In the genomic region with DNA sequence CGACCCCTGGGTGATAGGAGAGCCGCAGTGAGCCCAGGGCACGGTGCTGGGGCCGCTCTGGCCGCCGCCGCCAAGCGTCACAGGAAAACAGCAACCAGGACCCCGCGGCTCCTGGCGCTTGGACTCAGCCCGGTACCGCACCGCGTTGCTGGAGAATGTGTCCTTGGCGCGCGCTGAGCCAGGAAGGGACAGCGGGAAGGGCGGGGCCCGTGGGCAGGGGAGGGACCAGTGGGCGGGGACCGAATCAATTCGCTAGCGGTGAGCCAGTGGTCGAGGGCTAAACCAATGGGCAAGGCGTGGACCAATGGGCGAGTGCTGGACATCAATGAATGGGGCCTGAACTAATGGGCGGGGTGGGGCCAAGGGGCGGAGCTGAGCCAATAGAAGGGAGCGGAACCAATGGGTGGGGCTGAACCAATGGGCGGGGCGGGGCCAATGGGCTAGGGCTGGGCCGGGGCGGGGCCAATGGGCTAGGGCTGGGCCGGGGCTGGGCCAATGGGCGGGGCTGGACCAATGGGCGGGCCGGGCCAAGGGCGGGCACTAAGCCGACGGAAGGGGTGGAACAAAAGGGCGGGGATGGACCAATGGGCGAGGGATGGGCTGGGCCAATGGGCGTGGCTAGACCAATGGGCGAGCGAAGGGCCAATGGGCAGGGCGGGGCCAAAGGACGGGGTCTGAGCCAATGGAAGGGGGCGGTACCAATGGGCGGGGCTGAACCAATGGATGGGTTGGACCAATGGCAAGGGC, we compare ENCODE assay signal across 1 cellular context.
A peak's percentile ranks its signal among the peaks of the same experiment; 100 is the strongest.
TF ChIP-seq lines count a peak whose summit lies in the region.

No MANE protein-coding gene starts in this region.

TF ChIP-seq in K562, 482 proteins besides CTCF, POLR2A, EP300 and RAD21 (continued from another document and continues in another):
- TF ChIP-seq, protein P1, sequence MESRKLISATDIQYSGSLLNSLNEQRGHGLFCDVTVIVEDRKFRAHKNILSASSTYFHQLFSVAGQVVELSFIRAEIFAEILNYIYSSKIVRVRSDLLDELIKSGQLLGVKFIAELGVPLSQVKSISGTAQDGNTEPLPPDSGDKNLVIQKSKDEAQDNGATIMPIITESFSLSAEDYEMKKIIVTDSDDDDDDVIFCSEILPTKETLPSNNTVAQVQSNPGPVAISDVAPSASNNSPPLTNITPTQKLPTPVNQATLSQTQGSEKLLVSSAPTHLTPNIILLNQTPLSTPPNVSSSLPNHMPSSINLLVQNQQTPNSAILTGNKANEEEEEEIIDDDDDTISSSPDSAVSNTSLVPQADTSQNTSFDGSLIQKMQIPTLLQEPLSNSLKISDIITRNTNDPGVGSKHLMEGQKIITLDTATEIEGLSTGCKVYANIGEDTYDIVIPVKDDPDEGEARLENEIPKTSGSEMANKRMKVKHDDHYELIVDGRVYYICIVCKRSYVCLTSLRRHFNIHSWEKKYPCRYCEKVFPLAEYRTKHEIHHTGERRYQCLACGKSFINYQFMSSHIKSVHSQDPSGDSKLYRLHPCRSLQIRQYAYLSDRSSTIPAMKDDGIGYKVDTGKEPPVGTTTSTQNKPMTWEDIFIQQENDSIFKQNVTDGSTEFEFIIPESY (CRISPR knock-in tag; IDR thresholded peaks at IDR 0.05), result no peak
- TF ChIP-seq, protein P2, sequence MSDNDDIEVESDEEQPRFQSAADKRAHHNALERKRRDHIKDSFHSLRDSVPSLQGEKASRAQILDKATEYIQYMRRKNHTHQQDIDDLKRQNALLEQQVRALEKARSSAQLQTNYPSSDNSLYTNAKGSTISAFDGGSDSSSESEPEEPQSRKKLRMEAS (CRISPR knock-in tag; IDR thresholded peaks at IDR 0.05), result peak; percentile 56; the same call in 1 of the 2 replicates
- TF ChIP-seq, protein P3, sequence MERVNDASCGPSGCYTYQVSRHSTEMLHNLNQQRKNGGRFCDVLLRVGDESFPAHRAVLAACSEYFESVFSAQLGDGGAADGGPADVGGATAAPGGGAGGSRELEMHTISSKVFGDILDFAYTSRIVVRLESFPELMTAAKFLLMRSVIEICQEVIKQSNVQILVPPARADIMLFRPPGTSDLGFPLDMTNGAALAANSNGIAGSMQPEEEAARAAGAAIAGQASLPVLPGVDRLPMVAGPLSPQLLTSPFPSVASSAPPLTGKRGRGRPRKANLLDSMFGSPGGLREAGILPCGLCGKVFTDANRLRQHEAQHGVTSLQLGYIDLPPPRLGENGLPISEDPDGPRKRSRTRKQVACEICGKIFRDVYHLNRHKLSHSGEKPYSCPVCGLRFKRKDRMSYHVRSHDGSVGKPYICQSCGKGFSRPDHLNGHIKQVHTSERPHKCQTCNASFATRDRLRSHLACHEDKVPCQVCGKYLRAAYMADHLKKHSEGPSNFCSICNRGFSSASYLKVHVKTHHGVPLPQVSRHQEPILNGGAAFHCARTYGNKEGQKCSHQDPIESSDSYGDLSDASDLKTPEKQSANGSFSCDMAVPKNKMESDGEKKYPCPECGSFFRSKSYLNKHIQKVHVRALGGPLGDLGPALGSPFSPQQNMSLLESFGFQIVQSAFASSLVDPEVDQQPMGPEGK (CRISPR knock-in tag; IDR thresholded peaks at IDR 0.05; ENCODE audit: borderline replicate concordance), result no peak
- TF ChIP-seq RUNX1 (IDR thresholded peaks at IDR 0.05; ENCODE audit: low read depth) (no peak), SMAD2 (IDR thresholded peaks at IDR 0.05; ENCODE audit: low read depth, low read length) (no peak), BCOR (IDR thresholded peaks at IDR 0.05) (no peak), HCFC1 (IDR thresholded peaks at IDR 0.05; ENCODE audit: low read depth, low read length) (peak; percentile 40; the same call in 1 of the 2 replicates), ZNF311 (CRISPR knock-in tag; IDR thresholded peaks at IDR 0.05) (no peak), STAG1 (CRISPR knock-in tag; IDR thresholded peaks at IDR 0.05; ENCODE audit: borderline replicate concordance) (no peak), FOXK1 (CRISPR knock-in tag; IDR thresholded peaks at IDR 0.05; ENCODE audit: borderline replicate concordance) (peak; percentile 10; the same call in 1 of the 2 replicates), NCOA1 (IDR thresholded peaks at IDR 0.05; ENCODE audit: low read depth) (no peak), CTBP1 (IDR thresholded peaks at IDR 0.05; ENCODE audit: borderline replicate concordance) (peak; percentile 63; the same call in 1 of the 2 replicates), FOXP1 (CRISPR knock-in tag; IDR thresholded peaks at IDR 0.05) (peak; percentile 74; the same call in 1 of the 2 replicates), TAL1 (IDR thresholded peaks at IDR 0.05) (no peak), TGIF2 (CRISPR knock-in tag; IDR thresholded peaks at IDR 0.05) (no peak), WHSC1 (IDR thresholded peaks at IDR 0.05; ENCODE audit: low read length) (no peak), ZC3H11A (IDR thresholded peaks at IDR 0.05; ENCODE audit: low read depth, low read length) (no peak), ZNF586 (CRISPR knock-in tag; conservative IDR thresholded peaks at IDR 0.05) (no peak), MAFF (IDR thresholded peaks at IDR 0.05; ENCODE audit: low read length) (no peak), NRF1 (conservative IDR thresholded peaks at IDR 0.05 in 1 of 2, IDR thresholded peaks at IDR 0.05 in 1 of 2) (peak in 1 of 2 experiments; percentile 19; a peak in 3 of 4 replicates), ZBED1 (IDR thresholded peaks at IDR 0.05) (peak; percentile 64; the same call in 1 of the 2 replicates), TEAD4 (IDR thresholded peaks at IDR 0.05; ENCODE audit: low read length) (peak; percentile 59), TEAD4 (CRISPR knock-in tag; IDR thresholded peaks at IDR 0.05; ENCODE audit: borderline replicate concordance) (peak; percentile 51; the same call in 1 of the 2 replicates), NCOA4 (IDR thresholded peaks at IDR 0.05; ENCODE audit: partially characterized antibody) (no peak), HLTF (IDR thresholded peaks at IDR 0.05) (no peak), TCF3 (CRISPR knock-in tag; IDR thresholded peaks at IDR 0.05) (no peak), GABPA (tag; conservative IDR thresholded peaks at IDR 0.05; ENCODE audit: low read depth) (peak; percentile 72), ETS2 (tag; IDR thresholded peaks at IDR 0.05; ENCODE audit: borderline replicate concordance, poor library complexity, severe bottlenecking) (no peak), CBFB (CRISPR knock-in tag; IDR thresholded peaks at IDR 0.05) (0 out of 2 replicates have a peak, but pooled peaks have one; percentile 54)
- TF ChIP-seq, protein P4, sequence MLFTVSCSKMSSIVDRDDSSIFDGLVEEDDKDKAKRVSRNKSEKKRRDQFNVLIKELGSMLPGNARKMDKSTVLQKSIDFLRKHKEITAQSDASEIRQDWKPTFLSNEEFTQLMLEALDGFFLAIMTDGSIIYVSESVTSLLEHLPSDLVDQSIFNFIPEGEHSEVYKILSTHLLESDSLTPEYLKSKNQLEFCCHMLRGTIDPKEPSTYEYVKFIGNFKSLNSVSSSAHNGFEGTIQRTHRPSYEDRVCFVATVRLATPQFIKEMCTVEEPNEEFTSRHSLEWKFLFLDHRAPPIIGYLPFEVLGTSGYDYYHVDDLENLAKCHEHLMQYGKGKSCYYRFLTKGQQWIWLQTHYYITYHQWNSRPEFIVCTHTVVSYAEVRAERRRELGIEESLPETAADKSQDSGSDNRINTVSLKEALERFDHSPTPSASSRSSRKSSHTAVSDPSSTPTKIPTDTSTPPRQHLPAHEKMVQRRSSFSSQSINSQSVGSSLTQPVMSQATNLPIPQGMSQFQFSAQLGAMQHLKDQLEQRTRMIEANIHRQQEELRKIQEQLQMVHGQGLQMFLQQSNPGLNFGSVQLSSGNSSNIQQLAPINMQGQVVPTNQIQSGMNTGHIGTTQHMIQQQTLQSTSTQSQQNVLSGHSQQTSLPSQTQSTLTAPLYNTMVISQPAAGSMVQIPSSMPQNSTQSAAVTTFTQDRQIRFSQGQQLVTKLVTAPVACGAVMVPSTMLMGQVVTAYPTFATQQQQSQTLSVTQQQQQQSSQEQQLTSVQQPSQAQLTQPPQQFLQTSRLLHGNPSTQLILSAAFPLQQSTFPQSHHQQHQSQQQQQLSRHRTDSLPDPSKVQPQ (CRISPR knock-in tag; IDR thresholded peaks at IDR 0.05; ENCODE audit: borderline replicate concordance), result no peak
- TF ChIP-seq, protein P5, sequence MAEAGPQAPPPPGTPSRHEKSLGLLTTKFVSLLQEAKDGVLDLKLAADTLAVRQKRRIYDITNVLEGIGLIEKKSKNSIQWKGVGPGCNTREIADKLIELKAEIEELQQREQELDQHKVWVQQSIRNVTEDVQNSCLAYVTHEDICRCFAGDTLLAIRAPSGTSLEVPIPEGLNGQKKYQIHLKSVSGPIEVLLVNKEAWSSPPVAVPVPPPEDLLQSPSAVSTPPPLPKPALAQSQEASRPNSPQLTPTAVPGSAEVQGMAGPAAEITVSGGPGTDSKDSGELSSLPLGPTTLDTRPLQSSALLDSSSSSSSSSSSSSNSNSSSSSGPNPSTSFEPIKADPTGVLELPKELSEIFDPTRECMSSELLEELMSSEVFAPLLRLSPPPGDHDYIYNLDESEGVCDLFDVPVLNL (CRISPR knock-in tag; IDR thresholded peaks at IDR 0.05; ENCODE audit: low read depth), result 0 out of 2 replicates have a peak, but pooled peaks have one; percentile 32
- TF ChIP-seq, protein P6, sequence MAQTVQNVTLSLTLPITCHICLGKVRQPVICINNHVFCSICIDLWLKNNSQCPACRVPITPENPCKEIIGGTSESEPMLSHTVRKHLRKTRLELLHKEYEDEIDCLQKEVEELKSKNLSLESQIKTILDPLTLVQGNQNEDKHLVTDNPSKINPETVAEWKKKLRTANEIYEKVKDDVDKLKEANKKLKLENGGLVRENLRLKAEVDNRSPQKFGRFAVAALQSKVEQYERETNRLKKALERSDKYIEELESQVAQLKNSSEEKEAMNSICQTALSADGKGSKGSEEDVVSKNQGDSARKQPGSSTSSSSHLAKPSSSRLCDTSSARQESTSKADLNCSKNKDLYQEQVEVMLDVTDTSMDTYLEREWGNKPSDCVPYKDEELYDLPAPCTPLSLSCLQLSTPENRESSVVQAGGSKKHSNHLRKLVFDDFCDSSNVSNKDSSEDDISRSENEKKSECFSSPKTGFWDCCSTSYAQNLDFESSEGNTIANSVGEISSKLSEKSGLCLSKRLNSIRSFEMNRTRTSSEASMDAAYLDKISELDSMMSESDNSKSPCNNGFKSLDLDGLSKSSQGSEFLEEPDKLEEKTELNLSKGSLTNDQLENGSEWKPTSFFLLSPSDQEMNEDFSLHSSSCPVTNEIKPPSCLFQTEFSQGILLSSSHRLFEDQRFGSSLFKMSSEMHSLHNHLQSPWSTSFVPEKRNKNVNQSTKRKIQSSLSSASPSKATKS (CRISPR knock-in tag; IDR thresholded peaks at IDR 0.05), result no peak
- TF ChIP-seq, protein P7, sequence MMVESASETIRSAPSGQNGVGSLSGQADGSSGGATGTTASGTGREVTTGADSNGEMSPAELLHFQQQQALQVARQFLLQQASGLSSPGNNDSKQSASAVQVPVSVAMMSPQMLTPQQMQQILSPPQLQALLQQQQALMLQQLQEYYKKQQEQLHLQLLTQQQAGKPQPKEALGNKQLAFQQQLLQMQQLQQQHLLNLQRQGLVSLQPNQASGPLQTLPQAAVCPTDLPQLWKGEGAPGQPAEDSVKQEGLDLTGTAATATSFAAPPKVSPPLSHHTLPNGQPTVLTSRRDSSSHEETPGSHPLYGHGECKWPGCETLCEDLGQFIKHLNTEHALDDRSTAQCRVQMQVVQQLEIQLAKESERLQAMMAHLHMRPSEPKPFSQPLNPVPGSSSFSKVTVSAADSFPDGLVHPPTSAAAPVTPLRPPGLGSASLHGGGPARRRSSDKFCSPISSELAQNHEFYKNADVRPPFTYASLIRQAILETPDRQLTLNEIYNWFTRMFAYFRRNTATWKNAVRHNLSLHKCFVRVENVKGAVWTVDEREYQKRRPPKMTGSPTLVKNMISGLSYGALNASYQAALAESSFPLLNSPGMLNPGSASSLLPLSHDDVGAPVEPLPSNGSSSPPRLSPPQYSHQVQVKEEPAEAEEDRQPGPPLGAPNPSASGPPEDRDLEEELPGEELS (CRISPR knock-in tag; IDR thresholded peaks at IDR 0.05; ENCODE audit: borderline replicate concordance), result peak; percentile 49; the same call in 1 of the 2 replicates
- TF ChIP-seq, protein P8, sequence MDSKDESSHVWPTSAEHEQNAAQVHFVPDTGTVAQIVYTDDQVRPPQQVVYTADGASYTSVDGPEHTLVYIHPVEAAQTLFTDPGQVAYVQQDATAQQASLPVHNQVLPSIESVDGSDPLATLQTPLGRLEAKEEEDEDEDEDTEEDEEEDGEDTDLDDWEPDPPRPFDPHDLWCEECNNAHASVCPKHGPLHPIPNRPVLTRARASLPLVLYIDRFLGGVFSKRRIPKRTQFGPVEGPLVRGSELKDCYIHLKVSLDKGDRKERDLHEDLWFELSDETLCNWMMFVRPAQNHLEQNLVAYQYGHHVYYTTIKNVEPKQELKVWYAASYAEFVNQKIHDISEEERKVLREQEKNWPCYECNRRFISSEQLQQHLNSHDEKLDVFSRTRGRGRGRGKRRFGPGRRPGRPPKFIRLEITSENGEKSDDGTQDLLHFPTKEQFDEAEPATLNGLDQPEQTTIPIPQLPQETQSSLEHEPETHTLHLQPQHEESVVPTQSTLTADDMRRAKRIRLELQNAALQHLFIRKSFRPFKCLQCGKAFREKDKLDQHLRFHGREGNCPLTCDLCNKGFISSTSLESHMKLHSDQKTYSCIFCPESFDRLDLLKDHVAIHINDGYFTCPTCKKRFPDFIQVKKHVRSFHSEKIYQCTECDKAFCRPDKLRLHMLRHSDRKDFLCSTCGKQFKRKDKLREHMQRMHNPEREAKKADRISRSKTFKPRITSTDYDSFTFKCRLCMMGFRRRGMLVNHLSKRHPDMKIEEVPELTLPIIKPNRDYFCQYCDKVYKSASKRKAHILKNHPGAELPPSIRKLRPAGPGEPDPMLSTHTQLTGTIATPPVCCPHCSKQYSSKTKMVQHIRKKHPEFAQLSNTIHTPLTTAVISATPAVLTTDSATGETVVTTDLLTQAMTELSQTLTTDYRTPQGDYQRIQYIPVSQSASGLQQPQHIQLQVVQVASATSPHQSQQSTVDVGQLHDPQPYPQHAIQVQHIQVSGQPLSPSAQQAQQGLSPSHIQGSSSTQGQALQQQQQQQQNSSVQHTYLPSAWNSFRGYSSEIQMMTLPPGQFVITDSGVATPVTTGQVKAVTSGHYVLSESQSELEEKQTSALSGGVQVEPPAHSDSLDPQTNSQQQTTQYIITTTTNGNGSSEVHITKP (IDR thresholded peaks at IDR 0.05; ENCODE audit: partially characterized antibody), result no peak
- TF ChIP-seq, protein P9, sequence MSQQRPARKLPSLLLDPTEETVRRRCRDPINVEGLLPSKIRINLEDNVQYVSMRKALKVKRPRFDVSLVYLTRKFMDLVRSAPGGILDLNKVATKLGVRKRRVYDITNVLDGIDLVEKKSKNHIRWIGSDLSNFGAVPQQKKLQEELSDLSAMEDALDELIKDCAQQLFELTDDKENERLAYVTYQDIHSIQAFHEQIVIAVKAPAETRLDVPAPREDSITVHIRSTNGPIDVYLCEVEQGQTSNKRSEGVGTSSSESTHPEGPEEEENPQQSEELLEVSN (IDR thresholded peaks at IDR 0.05; ENCODE audit: borderline replicate concordance in 1 of 2, extremely low read depth in 1 of 2, insufficient read depth in 1 of 2, insufficient read length in 1 of 2, low read depth in 1 of 2, low read length in 1 of 2, poor library complexity in 1 of 2, severe bottlenecking in 1 of 2), result peak in 1 of 2 experiments; percentile 58
